In genomic region chr17:82667668-82668000, GRCh38 we compare ENCODE assay signal across 28 cellular contexts.
"Had no signal": no experiment of that assay in that cellular context is flagged by ENCODE, and none has a peak within 500 bp of the region (broad histone marks: within the 10 kb centered on the region; RNA-seq: fewer than 3 reads in every experiment).

No MANE protein-coding gene starts in this region.

- H3K9me3 ChIP-seq: esophagus muscularis mucosa, heart right ventricle, lower lobe of right lung, neutrophil, ovary, prostate gland, sigmoid colon, upper lobe of right lung had no signal

- H3K27me3 Mint-ChIP-seq: activated naive CD8-positive, alpha-beta T cell treated with anti-CD3 and anti-CD28 coated beads, Interleukin-2, amount 50 U/mL, for 24 hours; natural killer cell treated with Interleukin-12 subunit alpha and Interleukin-12 subunit beta and Interleukin-15 and Interleukin-18, amount 100 ng/mL, for 72 hours; stimulated activated naive CD8-positive, alpha-beta T cell treated with anti-CD3 and anti-CD28 coated beads, Interleukin-15, Interleukin-2, amounts not matched to agents 100 ng/mL and 50 ng/mL, for 24 hours had no signal

- FAIRE-seq: bronchial epithelial cell, small intestine, TTC549 had no signal

- H3K36me3 Mint-ChIP-seq: natural killer cell treated with Interleukin-12 subunit alpha and Interleukin-12 subunit beta and Interleukin-15 and Interleukin-18, amount 100 ng/mL, for 72 hours; stimulated activated effector memory CD8-positive, alpha-beta T cell treated with anti-CD3 and anti-CD28 coated beads, Interleukin-12 subunit alpha, Interleukin-12 subunit beta, amount 100 ng/mL, for 72 hours had no signal

- DNase-seq: activated CD4-positive, alpha-beta T cell treated with anti-CD3 and anti-CD28 coated beads for 4 hours; activated CD4-positive, alpha-beta T cell treated with anti-CD3 and anti-CD28 coated beads, Interleukin-2, amount 50 U/mL, for 48 hours; activated CD8-positive, alpha-beta memory T cell treated with anti-CD3 and anti-CD28 coated beads for 24 hours; activated gamma-delta T cell treated with Interleukin-2 at 50 U/mL for 16 hours; activated naive CD4-positive, alpha-beta T cell treated with anti-CD3 and anti-CD28 coated beads, Interleukin-2, amount 50 U/mL, for 16 hours; activated naive CD8-positive, alpha-beta T cell treated with anti-CD3 and anti-CD28 coated beads, Interleukin-2, amount 50 U/mL, for 24 hours; endodermal cell; foreskin keratinocyte; heart right ventricle; kidney glomerular epithelial cell; lower lobe of right lung; mesenchymal stem cell; retina; sigmoid colon; small intestine; stimulated activated CD4-positive, alpha-beta T cell treated with anti-CD3 and anti-CD28 coated beads, Interleukin-4, amount 100 ng/mL, for 24 hours; T-helper 9 cell; upper lobe of right lung had no signal

- H3K9me3 Mint-ChIP-seq: activated naive CD8-positive, alpha-beta T cell treated with anti-CD3 and anti-CD28 coated beads, Interleukin-2, amount 50 U/mL, for 24 hours; endodermal cell; natural killer cell treated with Interleukin-12 subunit alpha and Interleukin-12 subunit beta and Interleukin-15 and Interleukin-18, amount 100 ng/mL, for 72 hours; stimulated activated effector memory CD8-positive, alpha-beta T cell treated with anti-CD3 and anti-CD28 coated beads, Interleukin-12 subunit alpha, Interleukin-12 subunit beta, amount 100 ng/mL, for 72 hours; stimulated activated naive CD8-positive, alpha-beta T cell treated with anti-CD3 and anti-CD28 coated beads, Interleukin-15, Interleukin-2, amounts not matched to agents 100 ng/mL and 50 ng/mL, for 24 hours; T-helper 1 cell treated with Interleukin-12 subunit alpha and Interleukin-12 subunit beta and Interleukin-4 antibody, amounts not matched to agents 30 μg/mL and 1 μg/mL, for 36 hours had no signal

- H3K27me3 ChIP-seq: esophagus muscularis mucosa, foreskin keratinocyte, heart right ventricle, ovary, sigmoid colon, upper lobe of right lung had no signal

- H3K36me3 ChIP-seq: lower lobe of right lung, neutrophil, ovary, prostate gland, sigmoid colon, upper lobe of right lung had no signal

- H3K4me3 ChIP-seq: esophagus muscularis mucosa, heart right ventricle, lower lobe of right lung, ovary, prostate gland, sigmoid colon, upper lobe of right lung had no signal

- H3K4me3 Mint-ChIP-seq: activated naive CD8-positive, alpha-beta T cell treated with anti-CD3 and anti-CD28 coated beads, Interleukin-2, amount 50 U/mL, for 24 hours; endodermal cell; natural killer cell treated with Interleukin-12 subunit alpha and Interleukin-12 subunit beta and Interleukin-15 and Interleukin-18, amount 100 ng/mL, for 72 hours; stimulated activated effector memory CD8-positive, alpha-beta T cell treated with anti-CD3 and anti-CD28 coated beads, Interleukin-12 subunit alpha, Interleukin-12 subunit beta, amount 100 ng/mL, for 72 hours; stimulated activated naive CD8-positive, alpha-beta T cell treated with anti-CD3 and anti-CD28 coated beads, Interleukin-15, Interleukin-2, amounts not matched to agents 100 ng/mL and 50 ng/mL, for 24 hours; T-helper 1 cell treated with Interleukin-12 subunit alpha and Interleukin-12 subunit beta and Interleukin-4 antibody, amounts not matched to agents 30 μg/mL and 1 μg/mL, for 36 hours had no signal

- H3K27ac ChIP-seq: esophagus muscularis mucosa, foreskin keratinocyte, lower lobe of right lung, neutrophil, prostate gland, upper lobe of right lung had no signal

- H3K27ac Mint-ChIP-seq: activated naive CD8-positive, alpha-beta T cell treated with anti-CD3 and anti-CD28 coated beads, Interleukin-2, amount 50 U/mL, for 24 hours; natural killer cell treated with Interleukin-12 subunit alpha and Interleukin-12 subunit beta and Interleukin-15 and Interleukin-18, amount 100 ng/mL, for 72 hours; stimulated activated effector memory CD8-positive, alpha-beta T cell treated with anti-CD3 and anti-CD28 coated beads, Interleukin-12 subunit alpha, Interleukin-12 subunit beta, amount 100 ng/mL, for 72 hours; stimulated activated naive CD8-positive, alpha-beta T cell treated with anti-CD3 and anti-CD28 coated beads, Interleukin-15, Interleukin-2, amounts not matched to agents 100 ng/mL and 50 ng/mL, for 24 hours; T-helper 1 cell treated with Interleukin-12 subunit alpha and Interleukin-12 subunit beta and Interleukin-4 antibody, amounts not matched to agents 30 μg/mL and 1 μg/mL, for 36 hours had no signal

- H3K4me1 ChIP-seq: foreskin keratinocyte, lower lobe of right lung, prostate gland, upper lobe of right lung had no signal
